Comparison of ENCODE assay signal across 22 cellular contexts in genomic region chr2:3512086-3512485, GRCh38.
"Had no signal": no experiment of that assay in that cellular context is flagged by ENCODE, and none has a peak within 500 bp of the region (broad histone marks: within the 10 kb centered on the region; RNA-seq: fewer than 3 reads in every experiment).

No MANE protein-coding gene starts in this region.

- DNase-seq: activated CD4-positive, alpha-beta T cell treated with anti-CD3 and anti-CD28 coated beads, Interleukin-2, amount 50 U/mL, for 1 hour; activated CD4-positive, CD25-positive, alpha-beta regulatory T cell; activated gamma-delta T cell treated with Interleukin-2 at 50 U/mL for 16 hours; activated naive CD8-positive, alpha-beta T cell treated with anti-CD3 and anti-CD28 coated beads, Interleukin-2, amount 10 ng/mL, durations not matched to agents 7 days and 5 days; activated T-cell treated with anti-CD3 and anti-CD28 coated beads, Interleukin-2, amount 50 U/mL, for 72 hours; anterior cingulate cortex; effector memory CD4-positive, alpha-beta T cell; head of caudate nucleus; kidney; nucleus accumbens; posterior cingulate gyrus; stimulated activated CD4-positive, alpha-beta T cell treated with anti-CD3 and anti-CD28 coated beads, Interleukin-12 subunit alpha, Interleukin-12 subunit beta, amount 100 ng/mL, for 4 hours; stimulated activated CD4-positive, alpha-beta T cell treated with anti-CD3 and anti-CD28 coated beads, Interleukin-1b, Interleukin-23, amount 100 ng/mL, for 48 hours; stimulated activated CD8-positive, alpha-beta memory T cell treated with anti-CD3 and anti-CD28 coated beads, Interleukin-4, amount 100 ng/mL, for 48 hours; stimulated activated naive CD4-positive, alpha-beta T cell; T-cell had no signal

- H3K27ac Mint-ChIP-seq: activated naive CD8-positive, alpha-beta T cell treated with anti-CD3 and anti-CD28 coated beads, Interleukin-2, amount 10 ng/mL, durations not matched to agents 7 days and 5 days; activated T-cell treated with anti-CD3 and anti-CD28 coated beads, Interleukin-2, amount 50 U/mL, for 72 hours; dendritic cell treated with granulocyte-macrophage colony-stimulating factor and Interleukin-4, amounts not matched to agents 40 ng/mL and 50 ng/mL, for 4 days; mesothelial cell of epicardium; nephron had no signal

- H3K4me1 Mint-ChIP-seq: mesothelial cell of epicardium, nephron had no signal

- H3K4me3 Mint-ChIP-seq: activated naive CD8-positive, alpha-beta T cell treated with anti-CD3 and anti-CD28 coated beads, Interleukin-2, amount 10 ng/mL, durations not matched to agents 7 days and 5 days; activated T-cell treated with anti-CD3 and anti-CD28 coated beads, Interleukin-2, amount 50 U/mL, for 72 hours; dendritic cell treated with granulocyte-macrophage colony-stimulating factor and Interleukin-4, amounts not matched to agents 40 ng/mL and 50 ng/mL, for 4 days; mesothelial cell of epicardium; nephron; T-cell had no signal

- ATAC-seq: activated T-cell treated with anti-CD3 and anti-CD28 coated beads, Interleukin-2, amount 50 U/mL, for 72 hours; left lobe of liver; SK-N-SH treated with all-trans-retinoic acid at 6 μM for 48 hours; T-cell had no signal

- H3K4me3 ChIP-seq: lung had no signal

- H3K27me3 Mint-ChIP-seq: activated naive CD8-positive, alpha-beta T cell treated with anti-CD3 and anti-CD28 coated beads, Interleukin-2, amount 10 ng/mL, durations not matched to agents 7 days and 5 days; dendritic cell treated with granulocyte-macrophage colony-stimulating factor and Interleukin-4, amounts not matched to agents 40 ng/mL and 50 ng/mL, for 4 days; T-cell had no signal
